8 cellular contexts compared by ENCODE assay signal in the genomic region with DNA sequence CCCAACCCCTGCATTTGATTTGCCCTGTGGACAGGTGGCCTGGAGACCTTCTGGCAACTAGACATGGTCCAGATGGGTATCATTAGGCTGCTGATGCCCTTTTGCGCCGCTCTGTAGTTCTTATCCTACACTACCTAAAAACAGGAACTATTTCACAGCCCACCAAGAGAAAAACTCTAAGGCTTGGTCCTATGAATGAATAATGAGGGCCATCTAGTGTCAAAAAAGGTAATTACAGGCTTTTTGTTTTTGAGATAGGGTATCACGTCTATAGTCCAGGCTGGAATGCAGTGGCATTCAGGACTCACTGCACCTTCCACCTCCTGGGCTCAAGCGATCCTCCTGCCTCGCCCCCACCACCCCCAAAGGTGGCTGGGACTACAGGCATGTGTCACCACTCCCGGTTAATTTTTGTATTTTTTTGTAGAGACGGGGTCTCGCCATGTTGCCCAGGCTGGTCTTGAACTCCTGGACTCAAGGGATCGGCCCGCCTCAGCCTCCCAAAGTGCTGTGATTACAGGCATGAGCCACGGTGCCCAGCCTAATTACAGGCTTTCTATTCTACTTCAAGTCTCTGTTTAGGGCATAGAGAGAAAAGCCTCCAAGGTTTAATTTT. TPM values are rescaled to one million over a fixed set of nuclear protein-coding genes. Genes with fewer than 3 reads are reported as not detected.
DNase-seq lines count a peak whose midpoint lies in the region; ATAC-seq and TF ChIP-seq lines count a peak whose summit lies in the region.

No MANE protein-coding gene starts in this region.

- intact Hi-C loops in OCI-LY7 (cut with micrococcal nuclease; ENCODE audit: unreplicated experiment) (loop anchor here (1.0 to 5.0 kb wide), 2 partner anchors 121 to 348 kb away; partner anchors contain the start of gene NOG), left lung (cut with DNase I) (loop anchor here in 1 of 2 donors (10.0 kb wide), 1 partner anchor 115 kb away; no protein-coding TSS in a partner anchor)

- no peaks in the 10 kb centered on the region for H3K9me3 Mint-ChIP-seq in activated T-cell treated with anti-CD3 and anti-CD28 coated beads, Interleukin-2, amount 50 U/mL, for 4 hours
- H3K9me3 Mint-ChIP-seq in central memory CD8-positive, alpha-beta T cell = no peaks in the 10 kb centered on the region

- H3K27ac ChIP-seq in OCI-LY7 (ENCODE audit: low read depth, low read length, poor library complexity, severe bottlenecking) (no peak overlapping the region), left lung (no peak overlapping the region), upper lobe of left lung (no peak overlapping the region)

- H3K27ac Mint-ChIP-seq in central memory CD8-positive, alpha-beta T cell (ENCODE audit: low read depth) = no peak overlapping the region

- POLR2A ChIA-PET in OCI-LY7 (lab: Charles Lee) = interaction anchor here (0.6 kb wide), 1 partner anchor 14 kb away, joined by 4 read pairs; no protein-coding TSS in a partner anchor

- H3K36me3 Mint-ChIP-seq in activated T-cell treated with anti-CD3 and anti-CD28 coated beads, Interleukin-2, amount 50 U/mL, for 4 hours (ENCODE audit: insufficient read depth) = peaks cover 42% of the 10 kb centered on the region
- H3K36me3 Mint-ChIP-seq in central memory CD8-positive, alpha-beta T cell (ENCODE audit: insufficient read depth) = peaks cover 58% of the 10 kb centered on the region

- peaks cover 90% of the 10 kb centered on the region for H3K36me3 ChIP-seq in OCI-LY7 (ENCODE audit: insufficient read depth, low read length)
- peaks cover 2 to 81% of the 10 kb centered on the region in 2 donors for H3K36me3 ChIP-seq in left lung
- peaks cover 13 to 79% (median 29%) of the 10 kb centered on the region in 4 donors for H3K36me3 ChIP-seq in upper lobe of left lung

- no peak for DNase-seq in activated T-cell treated with anti-CD3 and anti-CD28 coated beads, Interleukin-2, amount 50 U/mL, for 4 hours
- no peak for DNase-seq in activated T-cell treated with anti-CD3 and anti-CD28 coated beads, Interleukin-2, amount 50 U/mL, for 1 hour
- DNase-seq in OCI-LY7 (ENCODE audit: low spot score) (peak; percentile 79), left lung (no peak), upper lobe of left lung (no peak)
- DNase-seq in central memory CD8-positive, alpha-beta T cell (ENCODE audit: low spot score in 2 of 2) = no peak
- DNase-seq in activated naive CD4-positive, alpha-beta T cell (lab: John Stamatoyannopoulos, UW) = no peak

- H3K4me1 Mint-ChIP-seq in activated T-cell treated with anti-CD3 and anti-CD28 coated beads, Interleukin-2, amount 50 U/mL, for 4 hours (ENCODE audit: low read depth) = peaks cover 6% of the 10 kb centered on the region
- no peaks in the 10 kb centered on the region for H3K4me1 Mint-ChIP-seq in central memory CD8-positive, alpha-beta T cell

- H3K79me2 ChIP-seq in OCI-LY7 (ENCODE audit: insufficient read depth, low read depth, low read length) = no peaks in the 10 kb centered on the region

- no peaks in the 10 kb centered on the region for H4K20me1 ChIP-seq in OCI-LY7 (ENCODE audit: insufficient read depth, low read length)

- H3K4me3 ChIP-seq in OCI-LY7 (ENCODE audit: low read depth, low read length, poor library complexity, severe bottlenecking) (no peak overlapping the region), left lung (no peak overlapping the region), upper lobe of left lung (no peak overlapping the region)

- no peak overlapping the region for H2AFZ ChIP-seq in OCI-LY7 (ENCODE audit: low read length)

- CTCF ChIA-PET in OCI-LY7 (lab: Charles Lee; ENCODE audit: unreplicated experiment) = interaction anchor here (1.0 kb wide), 1 partner anchor 120 kb away, joined by 4 read pairs; no protein-coding TSS in a partner anchor

- no peak for TF ChIP-seq POLR2A in upper lobe of left lung (IDR thresholded peaks at IDR 0.05)

- H3K9me2 ChIP-seq in OCI-LY7 (ENCODE audit: insufficient read depth, low read length) = no peaks in the 10 kb centered on the region

- no peak for TF ChIP-seq EP300 in Ishikawa (IDR thresholded peaks at IDR 0.05; ENCODE audit: borderline replicate concordance)
- no peak for TF ChIP-seq EP300 in upper lobe of left lung (IDR thresholded peaks at IDR 0.05)

- peak; percentile 76 for TF ChIP-seq RAD21 in Ishikawa (IDR thresholded peaks at IDR 0.05; ENCODE audit: low read depth)

- peak; percentile 87 for TF ChIP-seq CTCF in OCI-LY7 (conservative IDR thresholded peaks at IDR 0.05; ENCODE audit: low read length)
- TF ChIP-seq CTCF in left lung (IDR thresholded peaks at IDR 0.05) = peak; percentile 59 to 64
- TF ChIP-seq CTCF in upper lobe of left lung (IDR thresholded peaks at IDR 0.05) = peak; percentile 44 to 82 (median 68)

- H3K4me1 ChIP-seq in OCI-LY7 (ENCODE audit: insufficient read depth, low read length, poor library complexity, severe bottlenecking) (no peaks in the 10 kb centered on the region), left lung (peaks cover 0 to 16% of the 10 kb centered on the region in 2 donors), upper lobe of left lung (no peaks in the 10 kb centered on the region)

- H3K9me3 ChIP-seq in OCI-LY7 (ENCODE audit: low read length) (no peaks in the 10 kb centered on the region), left lung (no peaks in the 10 kb centered on the region), upper lobe of left lung (no peaks in the 10 kb centered on the region)

- H3K27me3 ChIP-seq in left lung (no peaks in the 10 kb centered on the region), upper lobe of left lung (no peaks in the 10 kb centered on the region)

- ATAC-seq in activated T-cell treated with anti-CD3 and anti-CD28 coated beads, Interleukin-2, amount 50 U/mL, for 4 hours = peak; percentile 67 to 80
- peak; percentile 28 for ATAC-seq in central memory CD8-positive, alpha-beta T cell (replicated peaks; ENCODE audit: extremely low read depth, poor library complexity, severe bottlenecking)
- peak; percentile 81 for ATAC-seq in left lung
- ATAC-seq in upper lobe of left lung (ENCODE audit: low FRiP score in 2 of 2) = peak; percentile 77

- no peak overlapping the region for H3K4me3 Mint-ChIP-seq in activated T-cell treated with anti-CD3 and anti-CD28 coated beads, Interleukin-2, amount 50 U/mL, for 4 hours
- no peak overlapping the region for H3K4me3 Mint-ChIP-seq in central memory CD8-positive, alpha-beta T cell

- WGBS in upper lobe of left lung, 2 donors = 48 to 60% methylated on average over 11 of the region's 11 CpGs

- BruUV-seq in OCI-LY7 (replicated peaks; lab: Mats Ljungman, UMichigan) = no TSS peak

- H3K27me3 Mint-ChIP-seq in activated T-cell treated with anti-CD3 and anti-CD28 coated beads, Interleukin-2, amount 50 U/mL, for 4 hours (ENCODE audit: low read depth) = no peaks in the 10 kb centered on the region
- H3K27me3 Mint-ChIP-seq in central memory CD8-positive, alpha-beta T cell = no peaks in the 10 kb centered on the region

- H3K4me2 ChIP-seq in OCI-LY7 (ENCODE audit: low read length) = no peak overlapping the region

TF ChIP-seq in Ishikawa, 13 proteins besides CTCF, POLR2A, EP300 and RAD21:
- TF ChIP-seq REST (IDR thresholded peaks at IDR 0.05; ENCODE audit: low read depth) (no peak), TEAD4 (IDR thresholded peaks at IDR 0.05) (peak; percentile 24; the same call in 1 of the 2 replicates)
TF ChIP-seq in Ishikawa: peak in this region for 1.

RNA-seq across cellular contexts. Expression of gene COIL, which starts 20.9 kb away (rescaled TPM):
- 10 to 100 TPM; 22.9 to 23.8 (median 23.0) TPM for total RNA-seq in activated T-cell treated with anti-CD3 and anti-CD28 coated beads, Interleukin-2, amount 50 U/mL, for 4 hours
- 20.5 and 24.8 TPM in 2 replicates for total RNA-seq in OCI-LY7 (2014; rRNA removed; shearing (Covaris generic))
- 20.7 and 22.8 TPM in 2 replicates for total RNA-seq in OCI-LY7 (2022)
- 10 to 100 TPM; 10.9 to 12.3 TPM for total RNA-seq in left lung
- total RNA-seq in upper lobe of left lung = 10 to 100 TPM in 2 of 6 donors, 1 to 10 TPM in 4; 6.1 to 16.6 (median 9.5) TPM

RNA-seq across cellular contexts. Expression of gene TRIM25, which starts 26.1 kb away (rescaled TPM):
- total RNA-seq in activated T-cell treated with anti-CD3 and anti-CD28 coated beads, Interleukin-2, amount 50 U/mL, for 4 hours = 10 to 100 TPM; 52.4 to 66.7 (median 61.2) TPM
- total RNA-seq in OCI-LY7 (2014; rRNA removed; shearing (Covaris generic)) = 5.0 and 7.8 TPM in 2 replicates
- total RNA-seq in OCI-LY7 (2022) (14.2 and 18.7 TPM in 2 replicates), left lung (100 to 1,000 TPM in 1 of 2 donors, 10 to 100 TPM in 1; 71.4 to 127 TPM), upper lobe of left lung (100 to 1,000 TPM in 2 of 6 donors, 10 to 100 TPM in 4; 66.7 to 294 (median 83.0) TPM)

RNA-seq across cellular contexts. Expression of gene SCPEP1, which starts 38.0 kb away (rescaled TPM):
- total RNA-seq in activated T-cell treated with anti-CD3 and anti-CD28 coated beads, Interleukin-2, amount 50 U/mL, for 4 hours = 10 to 100 TPM; 10.8 to 17.6 (median 14.1) TPM
- total RNA-seq in OCI-LY7 (2014; rRNA removed; shearing (Covaris generic)) = 36.5 and 48.2 TPM in 2 replicates
- total RNA-seq in OCI-LY7 (2022) (43.0 and 48.8 TPM in 2 replicates), left lung (100 to 1,000 TPM; 117 to 120 TPM), upper lobe of left lung (100 to 1,000 TPM in 5 of 6 donors, 10 to 100 TPM in 1; 96.4 to 172 (median 133) TPM)

Comparison
In these comparisons a context has a peak if more than half of its experiments do, and no peak if none do; other contexts are left out.
1. ATAC-seq: peak in every context shown above with its lines; median percentile 81 in left lung; 77 in upper lobe of left lung; 74 in activated T-cell treated with anti-CD3 and anti-CD28 coated beads, Interleukin-2, amount 50 U/mL, for 4 hours; 28 in central memory CD8-positive, alpha-beta T cell.